ENCODE assay signal across 8 cellular contexts in the genomic region with DNA sequence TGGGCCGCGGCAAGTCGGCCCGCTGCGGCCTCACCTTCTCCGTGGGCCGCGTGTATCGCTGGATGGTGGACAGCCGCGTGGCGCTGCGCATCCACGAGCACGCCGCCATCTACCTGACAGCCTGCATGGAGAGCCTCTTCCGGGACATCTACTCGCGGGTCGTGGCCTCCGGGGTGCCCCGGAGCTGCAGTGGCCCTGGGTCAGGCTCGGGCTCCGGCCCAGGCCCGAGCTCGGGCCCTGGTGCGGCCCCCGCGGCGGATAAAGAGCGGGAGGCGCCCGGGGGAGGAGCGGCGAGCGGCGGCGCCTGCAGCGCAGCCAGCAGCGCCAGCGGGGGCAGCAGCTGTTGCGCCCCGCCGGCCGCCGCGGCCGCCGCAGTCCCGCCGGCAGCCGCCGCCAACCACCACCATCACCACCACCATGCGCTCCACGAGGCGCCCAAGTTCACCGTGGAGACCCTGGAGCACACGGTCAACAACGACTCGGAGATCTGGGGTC.
A peak's percentile ranks its signal among the peaks of the same experiment; 100 is the strongest.
DNase-seq lines count a peak whose midpoint lies in the region; TF ChIP-seq lines count a peak whose summit lies in the region.

No MANE protein-coding gene starts in this region.

- H3K9me3 ChIP-seq in smooth muscle cell (replicated peaks; ENCODE audit: low read depth): no peaks in the 10 kb centered on the region

- no peaks in the 10 kb centered on the region for H3K79me2 ChIP-seq in smooth muscle cell (ENCODE audit: low read depth)

- no peak overlapping the region for H3K27ac ChIP-seq in smooth muscle cell (ENCODE audit: low read depth)

- H3K27me3 ChIP-seq in smooth muscle cell (ENCODE audit: low read depth): peaks cover 98% of the 10 kb centered on the region

- WGBS in smooth muscle cell (ENCODE audit: low lambda C conversion rate): 2% methylated on average over 38 of the region's 60 CpGs

- H3K4me1 Mint-ChIP-seq in activated CD4-positive, alpha-beta memory T cell treated with anti-CD3 and anti-CD28 coated beads, Interleukin-2, amount 10 ng/mL, durations not matched to agents 7 days and 5 days: peaks cover 38% of the 10 kb centered on the region
- peaks cover 11% of the 10 kb centered on the region for H3K4me1 Mint-ChIP-seq in glutamatergic neuron (ENCODE audit: low read depth, unreplicated experiment)

- H3K9me3 Mint-ChIP-seq in activated CD4-positive, alpha-beta memory T cell treated with anti-CD3 and anti-CD28 coated beads, Interleukin-2, amount 10 ng/mL, durations not matched to agents 7 days and 5 days: no peaks in the 10 kb centered on the region
- peaks cover 19% of the 10 kb centered on the region for H3K9me3 Mint-ChIP-seq in glutamatergic neuron (ENCODE audit: unreplicated experiment)

- peaks cover 18% of the 10 kb centered on the region for H3K27me3 Mint-ChIP-seq in activated CD4-positive, alpha-beta memory T cell treated with anti-CD3 and anti-CD28 coated beads, Interleukin-2, amount 10 ng/mL, durations not matched to agents 7 days and 5 days
- H3K27me3 Mint-ChIP-seq in glutamatergic neuron (ENCODE audit: unreplicated experiment): peaks cover 26% of the 10 kb centered on the region

- H3K4me2 ChIP-seq in smooth muscle cell: peak overlapping the region; percentile 98

- no peaks in the 10 kb centered on the region for H4K20me1 ChIP-seq in smooth muscle cell (ENCODE audit: low read depth)

- H3K4me3 Mint-ChIP-seq in activated CD4-positive, alpha-beta memory T cell treated with anti-CD3 and anti-CD28 coated beads, Interleukin-2, amount 10 ng/mL, durations not matched to agents 7 days and 5 days: peak overlapping the region; percentile 89
- H3K4me3 Mint-ChIP-seq in glutamatergic neuron (ENCODE audit: unreplicated experiment): peak overlapping the region; percentile 82

- no peaks in the 10 kb centered on the region for H3K36me3 Mint-ChIP-seq in activated CD4-positive, alpha-beta memory T cell treated with anti-CD3 and anti-CD28 coated beads, Interleukin-2, amount 10 ng/mL, durations not matched to agents 7 days and 5 days (ENCODE audit: low read depth)
- no peaks in the 10 kb centered on the region for H3K36me3 Mint-ChIP-seq in glutamatergic neuron (ENCODE audit: unreplicated experiment)

- peak; percentile 40 for DNase-seq in NCI-H82 (lab: John Stamatoyannopoulos, UW)
- DNase-seq in NCI-H82 treated with DMSO at 0.1 percent for 48 hours (lab: John Stamatoyannopoulos, UW; ENCODE audit: unreplicated experiment): no peak
- peak; percentile 25 for DNase-seq in activated CD4-positive, alpha-beta memory T cell treated with anti-CD3 and anti-CD28 coated beads, Interleukin-2, amount 10 ng/mL, durations not matched to agents 7 days and 5 days
- DNase-seq in glutamatergic neuron: no peak
- DNase-seq in smooth muscle cell (lab: John Stamatoyannopoulos, UW; ENCODE audit: unreplicated experiment): no peak
- no peak for DNase-seq in NCI-H1694 (lab: John Stamatoyannopoulos, UW)
- DNase-seq in putamen (ENCODE audit: low spot score): no peak
- no peak for DNase-seq in RKO (ENCODE audit: low spot score)

- TF ChIP-seq CTCF in glutamatergic neuron (IDR thresholded peaks at IDR 0.05; ENCODE audit: partially characterized antibody, unreplicated experiment): no peak
- no peak for TF ChIP-seq CTCF in smooth muscle cell (IDR thresholded peaks at IDR 0.05; ENCODE audit: borderline replicate concordance, insufficient read depth, poor library complexity, severe bottlenecking)

- H3F3A ChIP-seq in smooth muscle cell (ENCODE audit: low read depth): no peaks in the 10 kb centered on the region

- CTCF ChIA-PET in activated CD4-positive, alpha-beta memory T cell treated with anti-CD3 and anti-CD28 coated beads, Interleukin-2, amount 10 ng/mL, durations not matched to agents 7 days and 5 days (lab: Charles Lee): interaction anchor here (0.9 to 5.2 kb wide), 3 partner anchors 10 to 83 kb away, joined by 3 to 40 read pairs (median 4); no protein-coding TSS in a partner anchor

- H3K36me3 ChIP-seq in smooth muscle cell (ENCODE audit: low read depth): no peaks in the 10 kb centered on the region

- H3K27ac Mint-ChIP-seq in activated CD4-positive, alpha-beta memory T cell treated with anti-CD3 and anti-CD28 coated beads, Interleukin-2, amount 10 ng/mL, durations not matched to agents 7 days and 5 days: peak overlapping the region; percentile 96
- H3K27ac Mint-ChIP-seq in glutamatergic neuron (ENCODE audit: unreplicated experiment): no peak overlapping the region

- no peak overlapping the region for H3K9ac ChIP-seq in smooth muscle cell (ENCODE audit: low read depth)

- no peak overlapping the region for H2AFZ ChIP-seq in smooth muscle cell (ENCODE audit: low read depth)

- POLR2A ChIA-PET in activated CD4-positive, alpha-beta memory T cell treated with anti-CD3 and anti-CD28 coated beads, Interleukin-2, amount 10 ng/mL, durations not matched to agents 7 days and 5 days (lab: Charles Lee): interaction anchor here (0.6 to 7.9 kb wide), 14 partner anchors 11 to 440 kb away, joined by 3 to 173 read pairs (median 5); partner anchors contain the start of gene PRDM4

- H3K4me1 ChIP-seq in smooth muscle cell (ENCODE audit: low read depth): peaks cover 19% of the 10 kb centered on the region

- peak overlapping the region; percentile 65 for H3K4me3 ChIP-seq in smooth muscle cell

Comparison
In these comparisons a context has a peak if more than half of its experiments do, and no peak if none do; other contexts are left out.
1. DNase-seq: peak in NCI-H82 (single experiment) and activated CD4-positive, alpha-beta memory T cell treated with anti-CD3 and anti-CD28 coated beads, Interleukin-2, amount 10 ng/mL, durations not matched to agents 7 days and 5 days (single experiment); none in NCI-H82 treated with DMSO at 0.1 percent for 48 hours (single experiment), glutamatergic neuron (single experiment), smooth muscle cell (single experiment), NCI-H1694 (single experiment), putamen (single experiment) and RKO (single experiment).